Comparison of ENCODE assay signal across 8 cellular contexts in genomic region chr22:39244073-39244495, GRCh38. TPM values are rescaled to one million over a fixed set of nuclear protein-coding genes. Genes with fewer than 3 reads are reported as not detected.
A peak's percentile ranks its signal among the peaks of the same experiment; 100 is the strongest.
DNase-seq lines count a peak whose midpoint lies in the region; ATAC-seq, FAIRE-seq and TF ChIP-seq lines count a peak whose summit lies in the region.

No MANE protein-coding gene starts in this region.

- H3K4me3 ChIP-seq in cardiac muscle cell (peak overlapping the region; percentile 63), K562 (peak overlapping the region; percentile 31), lung (peak overlapping the region; percentile 68)

- no peak for TF ChIP-seq EP300 in K562 (IDR thresholded peaks at IDR 0.05; ENCODE audit: low read length)

- H2AFZ ChIP-seq in K562 (ENCODE audit: low read depth, low read length): peak overlapping the region; percentile 50

- H3K27ac ChIP-seq in cardiac muscle cell: no peak overlapping the region
- H3K27ac ChIP-seq in K562 (ENCODE audit: extremely low read depth, low read depth, low read length): no peak overlapping the region
- H3K27ac ChIP-seq in lung (ENCODE audit: low read depth in 1 of 2, low read length in 1 of 2): peak overlapping the region; percentile 64 to 73

- no peak for TF ChIP-seq POLR2A in K562 (conservative IDR thresholded peaks at IDR 0.05)

- BruUV-seq in K562 (replicated peaks; lab: Mats Ljungman, UMichigan): no TSS peak

- H3K4me1 ChIP-seq in cardiac muscle cell (ENCODE audit: low read depth): peaks cover 34% of the 10 kb centered on the region
- H3K4me1 ChIP-seq in K562 (replicated peaks in 1 of 2; ENCODE audit: control insufficient read depth in 2 of 2, insufficient read depth in 2 of 2, low read length in 2 of 2): peaks cover 22 to 61% of the 10 kb centered on the region in 2 experiments; a peak in 4 of 5 replicates
- H3K4me1 ChIP-seq in lung (ENCODE audit: control insufficient read depth in 2 of 2, insufficient read depth in 2 of 2, low read length in 2 of 2): peaks cover 5 to 27% of the 10 kb centered on the region in 2 donors

- in situ Hi-C loops in K562 (cut with MboI): no loop called here

- peak overlapping the region in 1 of 2 experiments; percentile 71; a peak in 2 of 4 replicates for H3K9ac ChIP-seq in K562 (ENCODE audit: insufficient read depth in 1 of 2, low read depth in 2 of 2, low read length in 2 of 2)

- no peaks in the 10 kb centered on the region; the same call in 2 of the 3 replicates for H3K79me2 ChIP-seq in K562 (ENCODE audit: control insufficient read depth, insufficient read depth, low read length)

- no peak for ATAC-seq in Right ventricle myocardium inferior
- no peak for ATAC-seq in K562
- ATAC-seq in lung (ENCODE audit: insufficient read depth, low FRiP score): no peak
- no peak for ATAC-seq in GM18498 (IDR thresholded peaks at IDR 0.05; ENCODE audit: unreplicated experiment)

- no peaks in the 10 kb centered on the region for H4K20me1 ChIP-seq in K562 (replicated peaks; ENCODE audit: control insufficient read depth, insufficient read depth, low read length)

- TF ChIP-seq RAD21 in K562 (CRISPR knock-in tag; conservative IDR thresholded peaks at IDR 0.05 in 1 of 2, IDR thresholded peaks at IDR 0.05 in 1 of 2): no peak

- H3K27me3 ChIP-seq in cardiac muscle cell: no peaks in the 10 kb centered on the region
- peaks cover 0 to 4% of the 10 kb centered on the region in 2 experiments; a peak in 2 of 5 replicates for H3K27me3 ChIP-seq in K562 (ENCODE audit: control insufficient read depth in 2 of 2, insufficient read depth in 2 of 2, low read length in 2 of 2)
- H3K27me3 ChIP-seq in lung (ENCODE audit: control insufficient read depth, insufficient read depth): no peaks in the 10 kb centered on the region

- intact Hi-C loops in Right ventricle myocardium inferior (cut with DNase I) (loop anchor here (5.0 kb wide), 1 partner anchor 48 kb away; no protein-coding TSS in a partner anchor), K562 (cut with micrococcal nuclease) (loop anchor here (10.0 kb wide), 1 partner anchor 61 kb away; no protein-coding TSS in a partner anchor)

- no peaks in the 10 kb centered on the region for H3K36me3 ChIP-seq in cardiac muscle cell
- H3K36me3 ChIP-seq in K562 (ENCODE audit: control insufficient read depth, insufficient read depth, low read length): no peaks in the 10 kb centered on the region
- H3K36me3 ChIP-seq in lung (ENCODE audit: control insufficient read depth in 2 of 2, insufficient read depth in 2 of 2, low read length in 2 of 2): no peaks in the 10 kb centered on the region

- DNase-seq in cardiac muscle cell (ENCODE audit: low read depth in 1 of 2, low spot score in 1 of 2): no peak
- no peak for DNase-seq in Right ventricle myocardium inferior (ENCODE audit: missing footprints)
- peak in 2 of 4 experiments; percentile 51 to 56 for DNase-seq in K562 (ENCODE audit: extremely low read depth in 1 of 4, low spot score in 3 of 4)
- DNase-seq in lung (ENCODE audit: low spot score): no peak
- DNase-seq in urothelium cell line (ENCODE audit: low spot score): peak; percentile 35
- DNase-seq in NCI-H1694 (lab: John Stamatoyannopoulos, UW): no peak
- no peak for DNase-seq in GDM1 (lab: John Stamatoyannopoulos, UW)

- no peak for FAIRE-seq in K562 (lab: Jason Lieb, UNC)
- no peak for FAIRE-seq in urothelium cell line (lab: Jason Lieb, UNC)

- no peaks in the 10 kb centered on the region for H3K9me1 ChIP-seq in K562 (ENCODE audit: control insufficient read depth, insufficient read depth, low read length)

- POLR2A ChIA-PET in K562 (lab: Yijun Ruan, JAX): interaction anchor here (0.7 kb wide), 1 partner anchor 11 kb away, joined by 3 read pairs; no protein-coding TSS in a partner anchor

- H3K9me3 ChIP-seq in cardiac muscle cell (ENCODE audit: low read depth): no peaks in the 10 kb centered on the region
- H3K9me3 ChIP-seq in K562 (replicated peaks; ENCODE audit: control insufficient read depth, insufficient read depth, low read depth, low read length): no peaks in the 10 kb centered on the region
- peaks cover 0 to 3% of the 10 kb centered on the region in 2 donors for H3K9me3 ChIP-seq in lung (ENCODE audit: control insufficient read depth in 2 of 2, insufficient read depth in 1 of 2, low read length in 1 of 2)

- H3K4me2 ChIP-seq in K562 (ENCODE audit: insufficient read depth, low read length): peak overlapping the region; percentile 63; the same call in 1 of the 2 replicates

- CTCF ChIA-PET in K562 (lab: Yijun Ruan, JAX; ENCODE audit: low intra/inter-chr PET ratio): no interaction called here

- no peak for TF ChIP-seq CTCF in cardiac muscle cell (IDR thresholded peaks at IDR 0.05; ENCODE audit: low read depth, low read length)
- TF ChIP-seq CTCF in K562 (IDR thresholded peaks at IDR 0.05 in 2 of 3, conservative IDR thresholded peaks at IDR 0.05 in 1 of 3; ENCODE audit: insufficient read depth in 2 of 3, low read depth in 1 of 3, low read length in 3 of 3): 0 out of 6 replicates have a peak, but pooled peaks of 1 of the 3 experiments have one; percentile 3
- no peak for TF ChIP-seq CTCF in lung (IDR thresholded peaks at IDR 0.05; ENCODE audit: control extremely low read depth, extremely low read depth)

- WGBS in K562 (ENCODE audit: insufficient coverage, low coverage, missing lambda C conversion rate): 2% methylated on average over 8 of the region's 39 CpGs
- 0 to 1% methylated on average over 30 to 39 of the region's 39 CpGs for WGBS in lung, 2 donors

TF ChIP-seq in K562, 482 proteins besides CTCF, POLR2A, EP300 and RAD21:
- peak; percentile 48; the same call in 1 of the 2 replicates for TF ChIP-seq ZBTB7A (IDR thresholded peaks at IDR 0.05; ENCODE audit: borderline replicate concordance, control insufficient read depth, low read depth, low read length)
- TF ChIP-seq ZNF436 (CRISPR knock-in tag; IDR thresholded peaks at IDR 0.05): no peak
- peak; percentile 10 for TF ChIP-seq PCBP1 (IDR thresholded peaks at IDR 0.05; ENCODE audit: low read depth, low read length, poor library complexity, severe bottlenecking)
- TF ChIP-seq E2F6 (IDR thresholded peaks at IDR 0.05; ENCODE audit: borderline replicate concordance in 1 of 2, extremely low read depth in 1 of 2, insufficient read depth in 1 of 2, insufficient read length in 1 of 2, low read depth in 1 of 2, low read length in 1 of 2, poor library complexity in 1 of 2, severe bottlenecking in 1 of 2): peak in 1 of 2 experiments; percentile 12
- TF ChIP-seq CCNT2 (IDR thresholded peaks at IDR 0.05; ENCODE audit: borderline replicate concordance, extremely low read depth, insufficient read length, low read depth, low read length): peak; percentile 5
- TF ChIP-seq ZNF584 (CRISPR knock-in tag; IDR thresholded peaks at IDR 0.05; ENCODE audit: low read depth): no peak

RNA-seq across cellular contexts. Expression of gene PDGFB, which starts 0.7 kb away (rescaled TPM):
- 15.3 and 18.2 TPM in 2 replicates for total RNA-seq in cardiac muscle cell
- polyA plus RNA-seq in cardiac muscle cell: 8.6 and 9.8 TPM in 2 replicates
- total RNA-seq in Right ventricle myocardium inferior: 19.7 TPM
- total RNA-seq in K562 (2011; cell fraction: chromatin; rRNA removed; ENCODE audit: low replicate concordance): 4.7 and 16.7 TPM in 2 replicates
- total RNA-seq in K562 (2011; cell fraction: nucleolus; rRNA removed): 12.4 and 26.7 TPM in 2 replicates
- 8.9 and 13.1 TPM in 2 replicates for total RNA-seq in K562 (2011; cell fraction: nucleoplasm; rRNA removed)
- total RNA-seq in K562 (2014; rRNA removed): 0.69 and 1.1 TPM in 2 replicates
- total RNA-seq in K562 (2014; rRNA removed; fragmentation: Illumina TruSeq; extraction: Trizol): 0.13 and 0.22 TPM in 2 replicates
- 0.11 TPM in 1 of 2 replicates, not detected in the other for total RNA-seq in K562 (2015; rRNA removed; fragmentation: Illumina TruSeq; extraction: Trizol)
- 1.2 and 1.4 TPM in 2 replicates for total RNA-seq in K562 (2021)
- polyA plus RNA-seq in K562 (2011; rRNA removed): 3.6 and 4.0 TPM in 2 replicates
- polyA plus RNA-seq in K562 (2011; cell fraction: cytosol; rRNA removed): 4.9 and 8.7 TPM in 2 replicates
- polyA plus RNA-seq in K562 (2011; cell fraction: nucleus; rRNA removed): 8.4 and 18.7 TPM in 2 replicates
- polyA plus RNA-seq in K562 (2012): 0.32 and 1.7 TPM in 2 replicates
- 0.40 and 0.89 TPM in 2 replicates for polyA plus RNA-seq in K562 (2014; fragmentation: Illumina TruSeq; extraction: Trizol)
- under 1 TPM; 0.07 to 0.15 TPM for polyA plus RNA-seq in K562 (2014; fragmentation: Nextera tagmentation; extraction: Ambion mirVana)
- polyA plus RNA-seq in K562 (2014; rRNA removed): 0.50 and 0.56 TPM in 2 replicates
- 3.8 and 6.7 TPM in 2 replicates for polyA minus RNA-seq in K562 (2011; rRNA and poly(A)+ RNA removed)
- 7.7 and 8.4 TPM in 2 replicates for polyA minus RNA-seq in K562 (2011; cell fraction: cytosol; rRNA and poly(A)+ RNA removed)
- polyA minus RNA-seq in K562 (2011; cell fraction: nucleus; rRNA and poly(A)+ RNA removed): 3.2 and 4.0 TPM in 2 replicates
- 10 to 100 TPM; 19.7 to 39.4 TPM for total RNA-seq in lung
- 10 to 100 TPM in 1 of 2 donors, 1 to 10 TPM in 1; 9.8 to 56.7 TPM for polyA plus RNA-seq in lung

Comparison
In these comparisons a context has a peak if more than half of its experiments do, and no peak if none do; other contexts are left out.
1. H3K27ac ChIP-seq: peak in lung (2 of 2); none in cardiac muscle cell (single experiment) and K562 (single experiment).
2. Peak in every context shown above with its lines, with median percentiles within 50 percentile points of each other: H3K4me3 ChIP-seq.